Comparison of ENCODE assay signal across 3 cellular contexts in genomic region chr4:109138125-109138524, GRCh38.
DNase-seq lines count a peak whose midpoint lies in the region; ATAC-seq, FAIRE-seq and TF ChIP-seq lines count a peak whose summit lies in the region.
"Not testable (repeated sequence)": the region's sequence is repeated elsewhere in the genome, so short reads cannot be mapped to it uniquely, and the experiment has no call there.

No MANE protein-coding gene starts in this region.

- CTCF ChIA-PET in HEK293 (lab: Yijun Ruan, JAX); K562 (lab: Yijun Ruan, JAX; ENCODE audit: low intra/inter-chr PET ratio): not testable (repeated sequence)

- TF ChIP-seq RAD21 in K562 (CRISPR knock-in tag; conservative IDR thresholded peaks at IDR 0.05 in 1 of 2, IDR thresholded peaks at IDR 0.05 in 1 of 2): not testable (repeated sequence)

- H3K9me1 ChIP-seq in K562 (ENCODE audit: control insufficient read depth, insufficient read depth, low read length): not testable (repeated sequence)

- H3K4me1 ChIP-seq in HEK293 (ENCODE audit: control insufficient read depth, insufficient read depth, low read length); foreskin keratinocyte: not testable (repeated sequence)
- peaks cover 4 to 13% of the 10 kb centered on the region in 2 experiments; a peak in 3 of 5 replicates for H3K4me1 ChIP-seq in K562 (replicated peaks in 1 of 2; ENCODE audit: control insufficient read depth in 2 of 2, insufficient read depth in 2 of 2, low read length in 2 of 2)

- H2AFZ ChIP-seq in K562 (ENCODE audit: low read depth, low read length): not testable (repeated sequence)

- TF ChIP-seq EP300 in K562 (IDR thresholded peaks at IDR 0.05; ENCODE audit: low read length): not testable (repeated sequence)

- not testable (repeated sequence) for H3K4me2 ChIP-seq in K562 (ENCODE audit: insufficient read depth, low read length)

- H3K79me2 ChIP-seq in K562 (ENCODE audit: control insufficient read depth, insufficient read depth, low read length): not testable (repeated sequence)

- H3K36me3 ChIP-seq in HEK293 (ENCODE audit: control insufficient read depth in 2 of 2, insufficient read depth in 1 of 2, low read length in 2 of 2); K562 (ENCODE audit: control insufficient read depth, insufficient read depth, low read length): not testable (repeated sequence)

- intact Hi-C loops in K562 (cut with micrococcal nuclease): loop anchor here (10.0 kb wide), 1 partner anchor 303 kb away; no protein-coding TSS in a partner anchor

- H3K9me3 ChIP-seq in HEK293 (ENCODE audit: control insufficient read depth, insufficient read depth, low read depth, low read length); K562 (replicated peaks; ENCODE audit: control insufficient read depth, insufficient read depth, low read depth, low read length): not testable (repeated sequence)

- not testable (repeated sequence) for ATAC-seq in K562
- ATAC-seq in foreskin keratinocyte: peak; percentile 29

- not testable (repeated sequence) for DNase-seq in K562 (ENCODE audit: extremely low read depth in 1 of 4, low spot score in 3 of 4); foreskin keratinocyte

- not testable (repeated sequence) for H4K20me1 ChIP-seq in K562 (replicated peaks; ENCODE audit: control insufficient read depth, insufficient read depth, low read length)

- not testable (repeated sequence) for H3K9ac ChIP-seq in K562 (ENCODE audit: insufficient read depth in 1 of 2, low read depth in 2 of 2, low read length in 2 of 2)

- TF ChIP-seq CTCF in HEK293 (tag by site-specific recombination; IDR thresholded peaks at IDR 0.05); K562 (IDR thresholded peaks at IDR 0.05 in 2 of 3, conservative IDR thresholded peaks at IDR 0.05 in 1 of 3; ENCODE audit: insufficient read depth in 2 of 3, low read depth in 1 of 3, low read length in 3 of 3); foreskin keratinocyte (conservative IDR thresholded peaks at IDR 0.05): not testable (repeated sequence)

- H3K27me3 ChIP-seq in K562 (ENCODE audit: control insufficient read depth in 2 of 2, insufficient read depth in 2 of 2, low read length in 2 of 2): not testable (repeated sequence)
- H3K27me3 ChIP-seq in foreskin keratinocyte: peaks cover 23% of the 10 kb centered on the region

- WGBS in K562 (ENCODE audit: insufficient coverage, low coverage, missing lambda C conversion rate): 82% methylated on average over 2 of the region's 2 CpGs

- BruUV-seq in K562 (replicated peaks; lab: Mats Ljungman, UMichigan): not testable (repeated sequence)

- H3K4me3 ChIP-seq in HEK293 (ENCODE audit: low read depth, low read length); K562: not testable (repeated sequence)

- H3K27ac ChIP-seq in HEK293 (ENCODE audit: extremely low read depth, low read depth, low read length); K562 (ENCODE audit: extremely low read depth, low read depth, low read length); foreskin keratinocyte: not testable (repeated sequence)

- in situ Hi-C loops in K562 (cut with MboI): not testable (repeated sequence)

- POLR2A ChIA-PET in HEK293 (lab: Yijun Ruan, JAX); K562 (lab: Yijun Ruan, JAX): not testable (repeated sequence)

- FAIRE-seq in K562 (lab: Jason Lieb, UNC): not testable (repeated sequence)

- not testable (repeated sequence) for TF ChIP-seq POLR2A in K562 (conservative IDR thresholded peaks at IDR 0.05)

TF ChIP-seq in HEK293, 187 proteins besides CTCF, POLR2A, EP300 and RAD21:
- TF ChIP-seq ZNF146 (tag by site-specific recombination; IDR thresholded peaks at IDR 0.05): peak; percentile 79; the same call in 1 of the 2 replicates
TF ChIP-seq in HEK293: peak in this region for 1; not testable (repeated sequence) for 186.

TF ChIP-seq in K562, 482 proteins besides CTCF, POLR2A, EP300 and RAD21:
- TF ChIP-seq RBM25 (IDR thresholded peaks at IDR 0.05; ENCODE audit: low read depth, low read length, severe bottlenecking) (peak; percentile 69), KDM1A (IDR thresholded peaks at IDR 0.05) (peak; percentile 11 to 40; a peak in 1 of 4 replicates), BCOR (IDR thresholded peaks at IDR 0.05) (peak; percentile 69; the same call in 1 of the 2 replicates), ZNF146 (CRISPR knock-in tag; IDR thresholded peaks at IDR 0.05; ENCODE audit: unreplicated experiment) (peak; percentile 97)
